In genomic region chr3:95717048-95717447, GRCh38 we compare ENCODE assay signal across 1 cellular context.
TF ChIP-seq lines count a peak whose summit lies in the region.

No MANE protein-coding gene starts in this region.

TF ChIP-seq in GM23338, 12 proteins besides CTCF, POLR2A, EP300 and RAD21 (continued from another document):
- TF ChIP-seq REST (IDR thresholded peaks at IDR 0.05; ENCODE audit: unreplicated experiment) (no peak), NANOG (IDR thresholded peaks at IDR 0.05; ENCODE audit: borderline replicate concordance) (no peak), ETS1 (IDR thresholded peaks at IDR 0.05) (no peak), POLR2AphosphoS5 (IDR thresholded peaks at IDR 0.05; ENCODE audit: low read depth) (no peak), STAT1 (IDR thresholded peaks at IDR 0.05; ENCODE audit: unreplicated experiment) (no peak), JUNB (IDR thresholded peaks at IDR 0.05; ENCODE audit: unreplicated experiment) (no peak), ZNF331 (CRISPR knock-in tag; IDR thresholded peaks at IDR 0.05; ENCODE audit: low read depth) (no peak), EZH2phosphoT487 (IDR thresholded peaks at IDR 0.05; ENCODE audit: unreplicated experiment) (no peak)
